In genomic region chr5:68669864-68670263, GRCh38 we compare ENCODE assay signal across 28 cellular contexts.
"Had no signal": no experiment of that assay in that cellular context is flagged by ENCODE, and none has a peak within 500 bp of the region (broad histone marks: within the 10 kb centered on the region; RNA-seq: fewer than 3 reads in every experiment).

No MANE protein-coding gene starts in this region.

- DNase-seq: stimulated activated CD4-positive, alpha-beta T cell treated with anti-CD3 and anti-CD28 coated beads, Interleukin-2, amount 100 ng/mL, for 48 hours; stimulated activated CD4-positive, alpha-beta T cell treated with anti-CD3 and anti-CD28 coated beads, Interleukin-4, amount 100 ng/mL, for 1 hour; stimulated activated CD4-positive, alpha-beta T cell treated with anti-CD3 and anti-CD28 coated beads, Interleukin-4, amount 100 ng/mL, for 24 hours; stimulated activated CD4-positive, alpha-beta T cell treated with anti-CD3 and anti-CD28 coated beads, Interleukin-4, amount 100 ng/mL, for 4 hours; stimulated activated CD8-positive, alpha-beta memory T cell treated with anti-CD3 and anti-CD28 coated beads, Interleukin-4, amount 100 ng/mL, for 48 hours; stimulated activated naive B cell treated with anti-CD40 and anti-IgM and Interleukin-4, amounts not matched to agents 10 μg/mL and 1 μg/mL and 100 μg/mL, for 72 hours; stimulated activated naive CD4-positive, alpha-beta T cell; stimulated activated naive CD4-positive, alpha-beta T cell treated with Interleukin-2 at 50 U/mL for 16 hours; stimulated activated naive CD8-positive, alpha-beta T cell treated with anti-CD3 and anti-CD28 coated beads, Interleukin-15, amount 100 ng/mL, for 72 hours; stimulated activated naive CD8-positive, alpha-beta T cell treated with anti-CD3 and anti-CD28 coated beads, Interleukin-15, Interleukin-2, amounts not matched to agents 100 U/mL and 50 U/mL, for 24 hours; stomach; substantia nigra; testis; thyroid gland; tibial artery; transverse colon; trophoblast cell; upper lobe of left lung; upper lobe of right lung; uterus had no signal

- H3K4me1 Mint-ChIP-seq: stimulated activated effector memory CD8-positive, alpha-beta T cell treated with anti-CD3 and anti-CD28 coated beads, Interleukin-12 subunit alpha, Interleukin-12 subunit beta, amount 100 ng/mL, for 72 hours; stimulated activated memory B cell treated with anti-CD40 and anti-IgM and Interleukin-4, amounts not matched to agents 10 μg/mL and 1 μg/mL and 100 μg/mL, for 72 hours had no signal

- H3K9me3 ChIP-seq: stomach, suprapubic skin, testis, thoracic aorta, thyroid gland, tibial artery, tibial nerve, transverse colon, upper lobe of left lung, upper lobe of right lung, uterus, vagina had no signal

- H3K4me1 ChIP-seq: testis, tibial artery, transverse colon, upper lobe of left lung, upper lobe of right lung, uterus, vagina had no signal

- H3K36me3 Mint-ChIP-seq: stimulated activated effector memory CD8-positive, alpha-beta T cell treated with anti-CD3 and anti-CD28 coated beads, Interleukin-12 subunit alpha, Interleukin-12 subunit beta, amount 100 ng/mL, for 72 hours; stimulated activated memory B cell treated with anti-CD40 and anti-IgM and Interleukin-4, amounts not matched to agents 10 μg/mL and 1 μg/mL and 100 μg/mL, for 72 hours; stimulated activated naive B cell treated with anti-CD40 and anti-IgM and Interleukin-4, amounts not matched to agents 10 μg/mL and 1 μg/mL and 100 μg/mL, for 72 hours; type B pancreatic cell had no signal

- H3K27me3 Mint-ChIP-seq: stimulated activated naive CD8-positive, alpha-beta T cell treated with anti-CD3 and anti-CD28 coated beads, Interleukin-15, amount 100 ng/mL, for 72 hours; stimulated activated naive CD8-positive, alpha-beta T cell treated with anti-CD3 and anti-CD28 coated beads, Interleukin-15, Interleukin-2, amounts not matched to agents 100 ng/mL and 50 ng/mL, for 24 hours had no signal

- H3K27me3 ChIP-seq: stomach, suprapubic skin, testis, thyroid gland, tibial artery, tibial nerve, transverse colon, upper lobe of left lung, upper lobe of right lung, uterus, vagina had no signal

- H3K27ac ChIP-seq: stomach, suprapubic skin, testis, thoracic aorta, thyroid gland, tibial artery, tibial nerve, transverse colon, upper lobe of left lung, upper lobe of right lung, uterus, vagina had no signal

- H3K4me3 ChIP-seq: stomach, suprapubic skin, testis, thoracic aorta, thyroid gland, tibial artery, tibial nerve, transverse colon, upper lobe of left lung, upper lobe of right lung, uterus, vagina had no signal

- ATAC-seq: stimulated activated effector memory CD8-positive, alpha-beta T cell treated with anti-CD3 and anti-CD28 coated beads, Interleukin-12 subunit alpha, Interleukin-12 subunit beta, amount 100 ng/mL, for 72 hours; stimulated activated memory B cell treated with anti-CD40 and anti-IgM and Interleukin-4, amounts not matched to agents 10 μg/mL and 1 μg/mL and 100 μg/mL, for 72 hours; stimulated activated naive B cell treated with anti-CD40 and anti-IgM and Interleukin-4, amounts not matched to agents 10 μg/mL and 1 μg/mL and 100 μg/mL, for 72 hours; stimulated activated naive CD8-positive, alpha-beta T cell treated with anti-CD3 and anti-CD28 coated beads, Interleukin-15, amount 100 ng/mL, for 72 hours; stimulated activated naive CD8-positive, alpha-beta T cell treated with anti-CD3 and anti-CD28 coated beads, Interleukin-15, Interleukin-2, amounts not matched to agents 100 U/mL and 50 U/mL, for 24 hours; upper lobe of right lung had no signal

- H3K4me3 Mint-ChIP-seq: stimulated activated effector memory CD8-positive, alpha-beta T cell treated with anti-CD3 and anti-CD28 coated beads, Interleukin-12 subunit alpha, Interleukin-12 subunit beta, amount 100 ng/mL, for 72 hours; stimulated activated memory B cell treated with anti-CD40 and anti-IgM and Interleukin-4, amounts not matched to agents 10 μg/mL and 1 μg/mL and 100 μg/mL, for 72 hours; stimulated activated naive B cell treated with anti-CD40 and anti-IgM and Interleukin-4, amounts not matched to agents 10 μg/mL and 1 μg/mL and 100 μg/mL, for 72 hours; stimulated activated naive CD8-positive, alpha-beta T cell treated with anti-CD3 and anti-CD28 coated beads, Interleukin-15, amount 100 ng/mL, for 72 hours; stimulated activated naive CD8-positive, alpha-beta T cell treated with anti-CD3 and anti-CD28 coated beads, Interleukin-15, Interleukin-2, amounts not matched to agents 100 ng/mL and 50 ng/mL, for 24 hours; type B pancreatic cell had no signal

- H3K27ac Mint-ChIP-seq: stimulated activated effector memory CD8-positive, alpha-beta T cell treated with anti-CD3 and anti-CD28 coated beads, Interleukin-12 subunit alpha, Interleukin-12 subunit beta, amount 100 ng/mL, for 72 hours; stimulated activated memory B cell treated with anti-CD40 and anti-IgM and Interleukin-4, amounts not matched to agents 10 μg/mL and 1 μg/mL and 100 μg/mL, for 72 hours; stimulated activated naive B cell treated with anti-CD40 and anti-IgM and Interleukin-4, amounts not matched to agents 10 μg/mL and 1 μg/mL and 100 μg/mL, for 72 hours; stimulated activated naive CD8-positive, alpha-beta T cell treated with anti-CD3 and anti-CD28 coated beads, Interleukin-15, Interleukin-2, amounts not matched to agents 100 ng/mL and 50 ng/mL, for 24 hours; type B pancreatic cell had no signal

- H3K36me3 ChIP-seq: stomach, suprapubic skin, thoracic aorta, thyroid gland, tibial artery, tibial nerve, transverse colon, upper lobe of left lung, upper lobe of right lung, uterus, vagina had no signal

- H3K9me3 Mint-ChIP-seq: stimulated activated effector memory CD8-positive, alpha-beta T cell treated with anti-CD3 and anti-CD28 coated beads, Interleukin-12 subunit alpha, Interleukin-12 subunit beta, amount 100 ng/mL, for 72 hours; stimulated activated memory B cell treated with anti-CD40 and anti-IgM and Interleukin-4, amounts not matched to agents 10 μg/mL and 1 μg/mL and 100 μg/mL, for 72 hours; stimulated activated naive B cell treated with anti-CD40 and anti-IgM and Interleukin-4, amounts not matched to agents 10 μg/mL and 1 μg/mL and 100 μg/mL, for 72 hours; stimulated activated naive CD8-positive, alpha-beta T cell treated with anti-CD3 and anti-CD28 coated beads, Interleukin-15, amount 100 ng/mL, for 72 hours; stimulated activated naive CD8-positive, alpha-beta T cell treated with anti-CD3 and anti-CD28 coated beads, Interleukin-15, Interleukin-2, amounts not matched to agents 100 ng/mL and 50 ng/mL, for 24 hours; type B pancreatic cell had no signal
